Comparison of ENCODE assay signal across 1 cellular context in the genomic region with DNA sequence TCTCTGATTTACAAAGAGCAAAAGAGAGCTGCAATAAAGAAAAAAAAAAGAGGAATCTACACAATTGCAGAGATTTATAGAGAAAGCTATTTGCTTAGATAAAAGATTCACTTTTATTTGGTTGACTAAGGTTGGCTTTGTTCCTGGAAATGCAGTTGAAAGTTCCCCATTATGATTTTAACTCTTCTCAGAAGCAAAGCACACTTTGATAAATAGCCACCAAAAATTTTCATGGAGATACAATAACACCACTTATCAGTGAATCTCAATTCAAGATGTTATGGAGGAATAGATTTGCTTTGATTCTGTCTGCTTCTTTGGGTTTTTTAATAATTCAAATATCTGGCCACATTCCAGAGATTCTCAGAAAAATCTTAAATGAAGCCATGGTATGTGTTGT.
TF ChIP-seq lines count a peak whose summit lies in the region.

No MANE protein-coding gene starts in this region.

TF ChIP-seq in SK-N-SH, 30 proteins besides CTCF, POLR2A, EP300 and RAD21 (continued from another document):
- TF ChIP-seq REST (IDR thresholded peaks at IDR 0.05; ENCODE audit: low read depth, low read length) (no peak), MEF2A (IDR thresholded peaks at IDR 0.05; ENCODE audit: borderline replicate concordance, low read depth) (no peak), FOXM1 (IDR thresholded peaks at IDR 0.05; ENCODE audit: low read depth) (peak; percentile 30; the same call in 1 of the 2 replicates)
TF ChIP-seq in SK-N-SH: peak in this region for 3.
